In the genomic region with DNA sequence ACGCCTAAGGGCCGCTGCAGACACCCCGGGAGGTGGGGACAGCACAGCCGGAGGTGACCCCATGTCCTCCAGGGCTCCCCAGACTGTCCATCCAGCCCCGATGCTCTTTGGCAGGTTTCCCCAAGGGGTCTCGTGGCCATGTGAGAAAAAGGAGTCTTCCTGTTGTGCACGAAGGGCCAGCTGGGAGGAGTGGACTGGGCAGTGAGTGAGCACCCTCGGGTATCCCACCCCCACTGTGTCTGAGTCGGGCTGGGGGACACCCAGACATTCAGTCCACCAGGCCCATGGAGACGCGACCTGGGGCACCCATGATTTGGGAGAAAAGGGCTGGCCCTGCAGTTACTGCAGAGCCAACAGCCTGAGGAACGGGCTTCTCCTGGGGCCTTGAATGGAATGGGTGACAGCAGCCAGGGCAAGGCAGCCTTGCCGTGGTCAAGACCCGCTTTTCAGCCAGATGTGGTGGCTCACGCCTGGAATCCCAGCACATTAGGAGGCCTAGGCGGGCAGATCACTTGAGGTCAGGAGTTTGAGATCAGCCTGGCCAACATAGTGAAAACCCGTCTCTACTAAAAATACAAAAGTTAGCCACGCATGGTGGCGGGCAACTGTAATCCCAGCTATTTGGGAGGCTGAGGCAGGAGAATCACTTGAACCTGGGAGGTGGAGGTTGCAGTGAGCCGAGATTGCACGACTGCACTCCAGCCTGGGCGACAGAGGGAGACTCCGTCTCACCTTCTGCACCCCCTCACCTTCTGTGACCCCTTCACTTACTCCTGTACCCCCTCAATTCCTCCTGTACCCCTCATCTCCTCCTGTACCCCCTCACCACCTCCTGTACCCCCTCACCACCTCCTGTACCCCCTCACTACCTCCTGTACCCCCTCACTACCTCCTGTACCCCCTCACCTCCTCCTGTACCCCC, we compare ENCODE assay signal across 33 cellular contexts. TPM values are rescaled to one million over a fixed set of nuclear protein-coding genes. Genes with fewer than 3 reads are reported as not detected.
DNase-seq lines count a peak whose midpoint lies in the region; ATAC-seq, FAIRE-seq and TF ChIP-seq lines count a peak whose summit lies in the region.
"Had no signal": no experiment of that assay in that cellular context is flagged by ENCODE, and none has a peak within 500 bp of the region (broad histone marks: within the 10 kb centered on the region; RNA-seq: fewer than 3 reads in every experiment).

No MANE protein-coding gene starts in this region.

- H3K36me3 ChIP-seq in Panc1 (ENCODE audit: control insufficient read depth, insufficient read depth, low read length): no peaks in the 10 kb centered on the region; the same call in 1 of the 2 replicates
- H3K36me3 ChIP-seq in kidney (ENCODE audit: control insufficient read depth in 1 of 2, insufficient read depth in 2 of 2, low read length in 2 of 2): peaks cover 9 to 17% of the 10 kb centered on the region in 2 donors
- peaks cover 0 to 53% of the 10 kb centered on the region in 2 donors for H3K36me3 ChIP-seq in psoas muscle (ENCODE audit: insufficient read depth in 1 of 2, low read depth in 1 of 2)
- no peaks in the 10 kb centered on the region for H3K36me3 ChIP-seq in HAP-1 (replicated peaks)
- H3K36me3 ChIP-seq: cardiac muscle cell, uterus had no signal

- in situ Hi-C loops in Panc1 (cut with HindIII; ENCODE audit: low pct_unique_long_range_greater_than_20kb, low sequenced_read_pairs): no loop called here
- in situ Hi-C loops in HAP-1 (cut with MboI; ENCODE audit: low sequenced_read_pairs): no loop called here

- no TSS peak for BruUV-seq in Panc1 (replicated peaks; lab: Mats Ljungman, UMichigan)

- DNase-seq in Panc1 (ENCODE audit: low read depth, low spot score) (no peak), kidney (no peak), psoas muscle (no peak), HAP-1 (ENCODE audit: low spot score in 2 of 2) (no peak)
- DNase-seq: activated B cell treated with CpG ODN at 0.5 μM for 24 hours; activated CD4-positive, alpha-beta T cell treated with anti-CD3 and anti-CD28 coated beads, Interleukin-2, amount 10 ng/mL, durations not matched to agents 7 days and 5 days; activated gamma-delta T cell; activated T-cell treated with anti-CD3 and anti-CD28 coated beads, Interleukin-2, amount 50 U/mL, for 24 hours; DMS153; effector memory CD4-positive, alpha-beta T cell; naive thymus-derived CD4-positive, alpha-beta T cell; NCI-H1048; NCI-H187; NCI-H446 treated with DMSO at 0.1 percent for 48 hours; NCI-H774; stimulated activated naive CD4-positive, alpha-beta T cell; testis; uterus had no signal

- H3K27ac ChIP-seq in C4-2B (peak overlapping the region; percentile 40; the same call in 1 of the 2 replicates), Panc1 (ENCODE audit: low read length) (no peak overlapping the region), kidney (ENCODE audit: low read depth in 2 of 2, low read length in 2 of 2) (peak overlapping the region; percentile 33 to 87), psoas muscle (no peak overlapping the region)
- H3K27ac ChIP-seq: coronary artery, testis, uterus had no signal

- CTCF ChIA-PET in Panc1 (lab: Charles Lee): no interaction called here

- H3K27me3 ChIP-seq in Panc1 (ENCODE audit: control insufficient read depth, insufficient read depth, low read length) (no peaks in the 10 kb centered on the region), psoas muscle (ENCODE audit: insufficient read depth in 3 of 3, low read length in 2 of 3) (no peaks in the 10 kb centered on the region), HAP-1 (ENCODE audit: low read depth) (no peaks in the 10 kb centered on the region)
- H3K27me3 ChIP-seq: cardiac muscle cell, testis, uterus had no signal

- H3K4me3 ChIP-seq in Panc1 (ENCODE audit: low read depth in 2 of 2, low read length in 2 of 2) (no peak overlapping the region), kidney (ENCODE audit: low read length in 2 of 2) (no peak overlapping the region), psoas muscle (no peak overlapping the region), HAP-1 (no peak overlapping the region)
- H3K4me3 ChIP-seq: cardiac muscle cell, coronary artery, SK-N-MC, testis, uterus had no signal

- FAIRE-seq in kidney (lab: Jason Lieb, UNC): no peak
- FAIRE-seq: astrocyte, GM12891, H54 had no signal

- H3K9me3 ChIP-seq in Panc1 (ENCODE audit: control insufficient read depth, insufficient read depth, low read depth, low read length) (no peaks in the 10 kb centered on the region), kidney (ENCODE audit: control insufficient read depth in 1 of 2, low read length in 2 of 2) (no peaks in the 10 kb centered on the region), psoas muscle (no peaks in the 10 kb centered on the region), HAP-1 (no peaks in the 10 kb centered on the region)
- H3K9me3 ChIP-seq: testis, uterus had no signal

- intact Hi-C loops in Panc1 (cut with micrococcal nuclease; ENCODE audit: unreplicated experiment) (no loop called here), kidney (cut with DNase I) (no loop called here), psoas muscle (cut with DNase I) (no loop called here)

- peak; percentile 20; the same call in 1 of the 2 replicates for ATAC-seq in Panc1
- ATAC-seq in psoas muscle: peak in 3 of 4 donors; percentile 17 to 29 (median 19)
- no peak for ATAC-seq in HG03439 (IDR thresholded peaks at IDR 0.05; ENCODE audit: unreplicated experiment)
- no peak for ATAC-seq in HG02885 (IDR thresholded peaks at IDR 0.05; ENCODE audit: poor library complexity, unreplicated experiment)
- ATAC-seq in HG03378 (IDR thresholded peaks at IDR 0.05; ENCODE audit: unreplicated experiment): no peak
- ATAC-seq: naive thymus-derived CD4-positive, alpha-beta T cell had no signal

- WGBS in psoas muscle, 3 donors: 92 to 97% (median 94%) methylated on average over 23 of the region's 23 CpGs

- H3K4me1 ChIP-seq in Panc1 (ENCODE audit: control insufficient read depth, insufficient read depth, low read length) (no peaks in the 10 kb centered on the region), kidney (ENCODE audit: control insufficient read depth in 1 of 2, insufficient read depth in 1 of 2, low read depth in 1 of 2, low read length in 2 of 2) (peaks cover 3 to 11% of the 10 kb centered on the region in 2 donors), psoas muscle (no peaks in the 10 kb centered on the region), HAP-1 (no peaks in the 10 kb centered on the region)
- H3K4me1 ChIP-seq: testis, uterus had no signal

- POLR2A ChIA-PET in Panc1 (lab: Charles Lee): no interaction called here

- peak overlapping the region in 1 of 2 donors; percentile 58 for H3K9ac ChIP-seq in kidney (ENCODE audit: low read length in 2 of 2)

- no peak for TF ChIP-seq CTCF in C4-2B (conservative IDR thresholded peaks at IDR 0.05)
- no peak for TF ChIP-seq CTCF in Panc1 (IDR thresholded peaks at IDR 0.05)
- TF ChIP-seq CTCF in kidney (IDR thresholded peaks at IDR 0.05; ENCODE audit: borderline replicate concordance, extremely low read depth, insufficient read depth): no peak
- TF ChIP-seq CTCF in psoas muscle (IDR thresholded peaks at IDR 0.05): no peak

RNA-seq across cellular contexts. Expression of gene CAPN15, which starts 24.1 kb away (rescaled TPM):
- total RNA-seq in Panc1 (2021; ENCODE audit: unreplicated experiment) (78.5 TPM), kidney (52.9 TPM), psoas muscle (10 to 100 TPM; 15.5 to 32.1 (median 26.8) TPM)
- polyA plus RNA-seq in Panc1 (2012; ENCODE audit: insufficient read length): 117 TPM
- polyA plus RNA-seq in kidney (ENCODE audit: insufficient read depth, low read depth, low replicate concordance) (17.9 TPM), psoas muscle (10 to 100 TPM; 14.9 to 26.4 (median 22.6) TPM)

RNA-seq across cellular contexts. Expression of gene PRR35, which starts 56.8 kb away (rescaled TPM):
- 2.2 TPM for total RNA-seq in Panc1 (2021; ENCODE audit: unreplicated experiment)
- polyA plus RNA-seq in Panc1 (2012; ENCODE audit: insufficient read length): 3.9 TPM
- 1.8 TPM for total RNA-seq in kidney
- polyA plus RNA-seq in kidney (ENCODE audit: insufficient read depth, low read depth, low replicate concordance): 24.4 TPM
- total RNA-seq in psoas muscle: not detected
- polyA plus RNA-seq in psoas muscle: not detected
- total RNA-seq: activated B cell treated with CpG ODN at 0.5 μM for 24 hours; activated CD4-positive, alpha-beta T cell treated with anti-CD3 and anti-CD28 coated beads, Interleukin-2, amount 10 ng/mL, durations not matched to agents 7 days and 5 days; epithelial cell of proximal tubule; mesenteric fat pad; naive thymus-derived CD4-positive, alpha-beta T cell; pulmonary artery endothelial cell; T-helper 1 cell treated with Interleukin-12 subunit alpha and Interleukin-12 subunit beta and Interleukin-4 antibody, amounts not matched to agents 30 ng/mL and 1 ng/mL, for 36 hours; uterus had no signal
- polyA plus RNA-seq: BJ; cardiac muscle cell; naive thymus-derived CD4-positive, alpha-beta T cell had no signal

Comparison
In these comparisons a context has a peak if more than half of its experiments do, and no peak if none do; other contexts are left out.
1. H3K27ac ChIP-seq: peak in C4-2B (single experiment) and kidney (2 of 2); none in Panc1 (single experiment) and psoas muscle (single experiment).
2. ATAC-seq: peak in Panc1 (single experiment) and psoas muscle (3 of 4); none in HG03439 (single experiment), HG02885 (single experiment) and HG03378 (single experiment).